In the genomic region with DNA sequence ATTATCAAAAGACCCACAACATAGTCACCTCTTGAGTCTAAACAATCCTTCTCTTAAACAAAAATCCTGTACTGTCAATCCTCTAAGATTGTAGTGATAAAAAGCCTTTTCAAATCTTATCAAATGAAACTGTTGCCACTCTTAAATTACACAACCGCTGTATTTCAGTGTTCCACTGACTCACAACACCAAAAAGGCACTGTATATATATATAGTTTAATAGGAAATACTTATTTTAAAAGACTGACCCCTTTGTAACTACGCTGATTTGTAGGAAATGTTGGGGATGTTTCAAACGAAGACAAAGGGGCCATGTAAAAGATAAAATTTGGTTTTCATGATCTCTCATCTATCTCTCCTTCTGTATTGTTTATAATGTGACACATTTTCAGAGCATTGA, we compare ENCODE assay signal across 31 cellular contexts. TPM values are rescaled to one million over a fixed set of nuclear protein-coding genes. Genes with fewer than 3 reads are reported as not detected.
DNase-seq lines count a peak whose midpoint lies in the region; ATAC-seq and TF ChIP-seq lines count a peak whose summit lies in the region.
"Had no signal": no experiment of that assay in that cellular context is flagged by ENCODE, and none has a peak within 500 bp of the region (broad histone marks: within the 10 kb centered on the region; RNA-seq: fewer than 3 reads in every experiment).

No MANE protein-coding gene starts in this region.

- CTCF ChIA-PET in activated CD8-positive, alpha-beta T cell treated with anti-CD3 and anti-CD28 coated beads for 36 hours (lab: Charles Lee): no interaction called here
- CTCF ChIA-PET in activated CD8-positive, alpha-beta T cell treated with anti-CD3 and anti-CD28 coated beads, Interleukin-2, amount 10 ng/mL, durations not matched to agents 7 days and 5 days (lab: Charles Lee): no interaction called here
- CTCF ChIA-PET in CD4-positive, alpha-beta memory T cell (lab: Charles Lee; ENCODE audit: partially characterized antibody): no interaction called here

- peaks cover 56% of the 10 kb centered on the region for H3K4me1 Mint-ChIP-seq in activated CD8-positive, alpha-beta T cell treated with anti-CD3 and anti-CD28 coated beads for 36 hours (ENCODE audit: low read depth)
- peaks cover 25% of the 10 kb centered on the region for H3K4me1 Mint-ChIP-seq in activated CD8-positive, alpha-beta T cell treated with anti-CD3 and anti-CD28 coated beads, Interleukin-2, amount 10 ng/mL, durations not matched to agents 7 days and 5 days (ENCODE audit: low read depth)
- peaks cover 36 to 63% (median 49%) of the 10 kb centered on the region in 4 donors for H3K4me1 Mint-ChIP-seq in CD4-positive, alpha-beta memory T cell
- H3K4me1 Mint-ChIP-seq in activated T-helper 17 cell treated with anti-CD3 and anti-CD28 coated beads, Interleukin-2, amount 50 U/mL, for 72 hours: peaks cover 23% of the 10 kb centered on the region
- peaks cover 24 to 35% of the 10 kb centered on the region in 2 donors for H3K4me1 Mint-ChIP-seq in natural killer cell treated with Interleukin-12 subunit alpha and Interleukin-12 subunit beta and Interleukin-15 and Interleukin-18, amount 100 ng/mL, for 72 hours (ENCODE audit: low read depth in 2 of 2)

- peaks cover 37% of the 10 kb centered on the region for H3K36me3 ChIP-seq in CD4-positive, alpha-beta memory T cell (ENCODE audit: insufficient read depth, low read length)
- H3K36me3 ChIP-seq: ovary, uterus had no signal

- ATAC-seq in activated CD8-positive, alpha-beta T cell treated with anti-CD3 and anti-CD28 coated beads for 36 hours: no peak
- ATAC-seq in activated CD8-positive, alpha-beta T cell treated with anti-CD3 and anti-CD28 coated beads, Interleukin-2, amount 10 ng/mL, durations not matched to agents 7 days and 5 days: no peak
- ATAC-seq in activated T-helper 17 cell treated with anti-CD3 and anti-CD28 coated beads, Interleukin-2, amount 50 U/mL, for 72 hours (replicated peaks): no peak
- no peak for ATAC-seq in natural killer cell treated with Interleukin-12 subunit alpha and Interleukin-12 subunit beta and Interleukin-15 and Interleukin-18, amount 100 ng/mL, for 72 hours
- no peak for ATAC-seq in HG03520 (IDR thresholded peaks at IDR 0.05; ENCODE audit: unreplicated experiment)
- ATAC-seq: GM12878, left cardiac atrium, PC-3, Right ventricle myocardium inferior, SK-N-SH treated with all-trans-retinoic acid at 6 μM for 48 hours had no signal

- H3K27ac Mint-ChIP-seq in activated CD8-positive, alpha-beta T cell treated with anti-CD3 and anti-CD28 coated beads for 36 hours: peak overlapping the region; percentile 3
- H3K27ac Mint-ChIP-seq in activated CD8-positive, alpha-beta T cell treated with anti-CD3 and anti-CD28 coated beads, Interleukin-2, amount 10 ng/mL, durations not matched to agents 7 days and 5 days: no peak overlapping the region
- peak overlapping the region in 6 of 7 donors; percentile 5 to 70 (median 19) for H3K27ac Mint-ChIP-seq in CD4-positive, alpha-beta memory T cell
- peak overlapping the region; percentile 73 for H3K27ac Mint-ChIP-seq in activated T-helper 17 cell treated with anti-CD3 and anti-CD28 coated beads, Interleukin-2, amount 50 U/mL, for 72 hours
- peak overlapping the region; percentile 24 to 42 for H3K27ac Mint-ChIP-seq in natural killer cell treated with Interleukin-12 subunit alpha and Interleukin-12 subunit beta and Interleukin-15 and Interleukin-18, amount 100 ng/mL, for 72 hours
- H3K27ac Mint-ChIP-seq: T-helper 1 cell treated with Interleukin-12 subunit alpha and Interleukin-12 subunit beta and Interleukin-4 antibody, amounts not matched to agents 30 μg/mL and 1 μg/mL, for 36 hours had no signal

- H3K27me3 ChIP-seq in CD4-positive, alpha-beta memory T cell (ENCODE audit: insufficient read depth, low read length): no peaks in the 10 kb centered on the region
- no peaks in the 10 kb centered on the region for H3K27me3 ChIP-seq in dorsolateral prefrontal cortex
- H3K27me3 ChIP-seq: ovary, right atrium auricular region, spleen, thyroid gland, uterus had no signal

- no peak for TF ChIP-seq CTCF in activated CD8-positive, alpha-beta T cell treated with anti-CD3 and anti-CD28 coated beads for 36 hours (IDR thresholded peaks at IDR 0.05)
- no peak for TF ChIP-seq CTCF in dorsolateral prefrontal cortex (IDR thresholded peaks at IDR 0.05 in 54 of 56, conservative IDR thresholded peaks at IDR 0.05 in 2 of 56; ENCODE audit: low read depth in 1 of 56, partially characterized antibody in 56 of 56)

- H3K4me3 Mint-ChIP-seq in activated CD8-positive, alpha-beta T cell treated with anti-CD3 and anti-CD28 coated beads for 36 hours: no peak overlapping the region
- H3K4me3 Mint-ChIP-seq in activated CD8-positive, alpha-beta T cell treated with anti-CD3 and anti-CD28 coated beads, Interleukin-2, amount 10 ng/mL, durations not matched to agents 7 days and 5 days: no peak overlapping the region
- no peak overlapping the region for H3K4me3 Mint-ChIP-seq in CD4-positive, alpha-beta memory T cell
- peak overlapping the region; percentile 3 for H3K4me3 Mint-ChIP-seq in activated T-helper 17 cell treated with anti-CD3 and anti-CD28 coated beads, Interleukin-2, amount 50 U/mL, for 72 hours
- H3K4me3 Mint-ChIP-seq in natural killer cell treated with Interleukin-12 subunit alpha and Interleukin-12 subunit beta and Interleukin-15 and Interleukin-18, amount 100 ng/mL, for 72 hours: no peak overlapping the region
- H3K4me3 Mint-ChIP-seq: T-helper 1 cell treated with Interleukin-12 subunit alpha and Interleukin-12 subunit beta and Interleukin-4 antibody, amounts not matched to agents 30 μg/mL and 1 μg/mL, for 36 hours had no signal

- H3K36me3 Mint-ChIP-seq in activated CD8-positive, alpha-beta T cell treated with anti-CD3 and anti-CD28 coated beads for 36 hours (ENCODE audit: low read depth): peaks cover 38% of the 10 kb centered on the region
- peaks cover 47% of the 10 kb centered on the region for H3K36me3 Mint-ChIP-seq in activated CD8-positive, alpha-beta T cell treated with anti-CD3 and anti-CD28 coated beads, Interleukin-2, amount 10 ng/mL, durations not matched to agents 7 days and 5 days (ENCODE audit: low read depth)
- H3K36me3 Mint-ChIP-seq in CD4-positive, alpha-beta memory T cell: peaks cover 15 to 28% of the 10 kb centered on the region in 2 donors
- peaks cover 5% of the 10 kb centered on the region for H3K36me3 Mint-ChIP-seq in activated T-helper 17 cell treated with anti-CD3 and anti-CD28 coated beads, Interleukin-2, amount 50 U/mL, for 72 hours (ENCODE audit: low read depth)
- peaks cover 4% of the 10 kb centered on the region for H3K36me3 Mint-ChIP-seq in natural killer cell treated with Interleukin-12 subunit alpha and Interleukin-12 subunit beta and Interleukin-15 and Interleukin-18, amount 100 ng/mL, for 72 hours

- no peak overlapping the region for H3K4me3 ChIP-seq in CD4-positive, alpha-beta memory T cell (ENCODE audit: low read length in 2 of 2)
- H3K4me3 ChIP-seq in dorsolateral prefrontal cortex: peak overlapping the region in 1 of 59 donors; percentile 4
- H3K4me3 ChIP-seq: coronary artery, GM12878, ovary, right atrium auricular region, spleen, thyroid gland, uterus had no signal

- H3K4me1 ChIP-seq in CD4-positive, alpha-beta memory T cell (ENCODE audit: insufficient read depth, low read length): peaks cover 46% of the 10 kb centered on the region

- no peak for DNase-seq in activated CD8-positive, alpha-beta T cell treated with anti-CD3 and anti-CD28 coated beads for 36 hours
- no peak for DNase-seq in activated CD8-positive, alpha-beta T cell treated with anti-CD3 and anti-CD28 coated beads, Interleukin-2, amount 10 ng/mL, durations not matched to agents 7 days and 5 days
- DNase-seq in CD4-positive, alpha-beta memory T cell: no peak
- DNase-seq in natural killer cell treated with Interleukin-12 subunit alpha and Interleukin-12 subunit beta and Interleukin-15 and Interleukin-18, amount 100 ng/mL, for 72 hours (ENCODE audit: low spot score): no peak
- DNase-seq in dorsolateral prefrontal cortex (no peak), CD1c-positive myeloid dendritic cell (ENCODE audit: extremely low spot score) (no peak)
- DNase-seq: activated naive CD4-positive, alpha-beta T cell treated with anti-CD3 and anti-CD28 coated beads, Interleukin-2, amount 50 U/mL, for 16 hours; aorta; effector memory CD4-positive, alpha-beta T cell; hypothalamus; Karpas-422; left cardiac atrium; mammary epithelial cell; NCI-H1930; NCI-H2171 treated with DMSO at 0.1 percent for 48 hours; NCI-H526; ovary; PC-3; spleen; stimulated activated CD4-positive, alpha-beta T cell treated with anti-CD3 and anti-CD28 coated beads, Interleukin-2, amount 100 ng/mL, for 24 hours; thyroid gland; uterus had no signal

- H3K9me3 Mint-ChIP-seq in activated CD8-positive, alpha-beta T cell treated with anti-CD3 and anti-CD28 coated beads for 36 hours: no peaks in the 10 kb centered on the region
- no peaks in the 10 kb centered on the region for H3K9me3 Mint-ChIP-seq in activated CD8-positive, alpha-beta T cell treated with anti-CD3 and anti-CD28 coated beads, Interleukin-2, amount 10 ng/mL, durations not matched to agents 7 days and 5 days (ENCODE audit: insufficient read depth)
- H3K9me3 Mint-ChIP-seq in CD4-positive, alpha-beta memory T cell: no peaks in the 10 kb centered on the region
- no peaks in the 10 kb centered on the region for H3K9me3 Mint-ChIP-seq in activated T-helper 17 cell treated with anti-CD3 and anti-CD28 coated beads, Interleukin-2, amount 50 U/mL, for 72 hours
- no peaks in the 10 kb centered on the region for H3K9me3 Mint-ChIP-seq in natural killer cell treated with Interleukin-12 subunit alpha and Interleukin-12 subunit beta and Interleukin-15 and Interleukin-18, amount 100 ng/mL, for 72 hours
- H3K9me3 Mint-ChIP-seq: T-helper 1 cell treated with Interleukin-12 subunit alpha and Interleukin-12 subunit beta and Interleukin-4 antibody, amounts not matched to agents 30 μg/mL and 1 μg/mL, for 36 hours had no signal

- H3K27ac ChIP-seq in CD4-positive, alpha-beta memory T cell (ENCODE audit: low read depth, low read length): no peak overlapping the region
- H3K27ac ChIP-seq in dorsolateral prefrontal cortex: peak overlapping the region in 9 of 59 donors; percentile 3 to 52 (median 21)
- H3K27ac ChIP-seq: coronary artery, epithelial cell of prostate, ovary, right atrium auricular region, spleen, thyroid gland, uterus had no signal

- POLR2A ChIA-PET in activated CD8-positive, alpha-beta T cell treated with anti-CD3 and anti-CD28 coated beads for 36 hours (lab: Charles Lee): interaction anchor here (1.5 to 2.4 kb wide), 3 partner anchors 8 to 13 kb away, joined by 3 to 11 read pairs (median 3); no protein-coding TSS in a partner anchor
- POLR2A ChIA-PET in activated CD8-positive, alpha-beta T cell treated with anti-CD3 and anti-CD28 coated beads, Interleukin-2, amount 10 ng/mL, durations not matched to agents 7 days and 5 days (lab: Charles Lee): no interaction called here
- POLR2A ChIA-PET in CD4-positive, alpha-beta memory T cell (lab: Charles Lee; ENCODE audit: partially characterized antibody): interaction anchor here (0.6 to 1.4 kb wide), 3 partner anchors 10 to 152 kb away, joined by 3 to 4 read pairs (median 4); no protein-coding TSS in a partner anchor

- no peaks in the 10 kb centered on the region for H3K27me3 Mint-ChIP-seq in activated CD8-positive, alpha-beta T cell treated with anti-CD3 and anti-CD28 coated beads for 36 hours
- no peaks in the 10 kb centered on the region for H3K27me3 Mint-ChIP-seq in activated CD8-positive, alpha-beta T cell treated with anti-CD3 and anti-CD28 coated beads, Interleukin-2, amount 10 ng/mL, durations not matched to agents 7 days and 5 days (ENCODE audit: low read depth)
- no peaks in the 10 kb centered on the region for H3K27me3 Mint-ChIP-seq in CD4-positive, alpha-beta memory T cell
- no peaks in the 10 kb centered on the region for H3K27me3 Mint-ChIP-seq in activated T-helper 17 cell treated with anti-CD3 and anti-CD28 coated beads, Interleukin-2, amount 50 U/mL, for 72 hours
- no peaks in the 10 kb centered on the region for H3K27me3 Mint-ChIP-seq in natural killer cell treated with Interleukin-12 subunit alpha and Interleukin-12 subunit beta and Interleukin-15 and Interleukin-18, amount 100 ng/mL, for 72 hours

- intact Hi-C loops in activated CD8-positive, alpha-beta T cell treated with anti-CD3 and anti-CD28 coated beads for 36 hours (cut with micrococcal nuclease): no loop called here
- intact Hi-C loops in CD4-positive, alpha-beta memory T cell (cut with micrococcal nuclease): no loop called here
- intact Hi-C loops in dorsolateral prefrontal cortex (cut with DNase I): no loop called here

- H3K9me3 ChIP-seq in CD4-positive, alpha-beta memory T cell (ENCODE audit: control insufficient read depth in 1 of 2, low read length in 2 of 2): no peaks in the 10 kb centered on the region
- H3K9me3 ChIP-seq: ovary, right atrium auricular region, spleen, thyroid gland, uterus had no signal

RNA-seq across cellular contexts. Expression of a gene that starts 14.1 kb away (rescaled TPM):
- total RNA-seq in activated CD8-positive, alpha-beta T cell treated with anti-CD3 and anti-CD28 coated beads for 36 hours: 100 to 1,000 TPM; 308 to 324 TPM
- total RNA-seq in activated CD8-positive, alpha-beta T cell treated with anti-CD3 and anti-CD28 coated beads, Interleukin-2, amount 10 ng/mL, durations not matched to agents 7 days and 5 days: 100 to 1,000 TPM; 271 to 272 TPM
- 100 to 1,000 TPM; 316 to 353 TPM for total RNA-seq in CD4-positive, alpha-beta memory T cell
- 100 to 1,000 TPM; 305 to 343 TPM for polyA plus RNA-seq in CD4-positive, alpha-beta memory T cell
- total RNA-seq in activated T-helper 17 cell treated with anti-CD3 and anti-CD28 coated beads, Interleukin-2, amount 50 U/mL, for 72 hours: 100 to 1,000 TPM; 269 to 280 TPM
- 100 to 1,000 TPM; 266 to 324 TPM for total RNA-seq in natural killer cell treated with Interleukin-12 subunit alpha and Interleukin-12 subunit beta and Interleukin-15 and Interleukin-18, amount 100 ng/mL, for 72 hours
- 100 to 1,000 TPM in 116 of 120 experiments, 10 to 100 TPM in 4; 65.9 to 194 (median 135) TPM for total RNA-seq in dorsolateral prefrontal cortex

RNA-seq across cellular contexts. Expression of a gene that starts 14.1 kb away (rescaled TPM):
- total RNA-seq in activated CD8-positive, alpha-beta T cell treated with anti-CD3 and anti-CD28 coated beads for 36 hours: 100 to 1,000 TPM; 111 to 114 TPM
- 100 to 1,000 TPM; 112 to 119 TPM for total RNA-seq in activated CD8-positive, alpha-beta T cell treated with anti-CD3 and anti-CD28 coated beads, Interleukin-2, amount 10 ng/mL, durations not matched to agents 7 days and 5 days
- total RNA-seq in CD4-positive, alpha-beta memory T cell: 100 to 1,000 TPM; 129 to 138 TPM
- polyA plus RNA-seq in CD4-positive, alpha-beta memory T cell: 10 to 100 TPM; 29.9 to 52.8 TPM
- total RNA-seq in activated T-helper 17 cell treated with anti-CD3 and anti-CD28 coated beads, Interleukin-2, amount 50 U/mL, for 72 hours: 100 to 1,000 TPM; 106 to 116 TPM
- total RNA-seq in natural killer cell treated with Interleukin-12 subunit alpha and Interleukin-12 subunit beta and Interleukin-15 and Interleukin-18, amount 100 ng/mL, for 72 hours: 100 to 1,000 TPM; 125 to 143 TPM
- 10 to 100 TPM; 48.7 to 99.3 (median 72.3) TPM for total RNA-seq in dorsolateral prefrontal cortex

RNA-seq across cellular contexts. Expression of a gene that starts 35.0 kb away (rescaled TPM):
- 10 to 100 TPM; 11.5 to 11.8 TPM for total RNA-seq in activated CD8-positive, alpha-beta T cell treated with anti-CD3 and anti-CD28 coated beads for 36 hours
- total RNA-seq in activated CD8-positive, alpha-beta T cell treated with anti-CD3 and anti-CD28 coated beads, Interleukin-2, amount 10 ng/mL, durations not matched to agents 7 days and 5 days: 1 to 10 TPM; 2.6 to 5.0 TPM
- 1 to 10 TPM in 1 of 2 experiments, under 1 TPM in 1; 0.47 to 1.3 TPM for total RNA-seq in CD4-positive, alpha-beta memory T cell
- under 1 TPM; 0.69 to 0.79 TPM for polyA plus RNA-seq in CD4-positive, alpha-beta memory T cell
- total RNA-seq in activated T-helper 17 cell treated with anti-CD3 and anti-CD28 coated beads, Interleukin-2, amount 50 U/mL, for 72 hours: 10 to 100 TPM in 1 of 2 donors, 1 to 10 TPM in 1; 7.2 to 52.4 TPM
- 1 to 10 TPM; 5.9 to 6.3 TPM for total RNA-seq in natural killer cell treated with Interleukin-12 subunit alpha and Interleukin-12 subunit beta and Interleukin-15 and Interleukin-18, amount 100 ng/mL, for 72 hours
- 10 to 100 TPM in 5 of 120 experiments, 1 to 10 TPM in 115; 1.9 to 13.5 (median 5.4) TPM for total RNA-seq in dorsolateral prefrontal cortex

RNA-seq across cellular contexts. Expression of a gene that starts 48.5 kb away (rescaled TPM):
- total RNA-seq in activated CD8-positive, alpha-beta T cell treated with anti-CD3 and anti-CD28 coated beads for 36 hours: 10 to 100 TPM; 39.7 to 40.8 TPM
- total RNA-seq in activated CD8-positive, alpha-beta T cell treated with anti-CD3 and anti-CD28 coated beads, Interleukin-2, amount 10 ng/mL, durations not matched to agents 7 days and 5 days: 10 to 100 TPM; 32.7 to 34.7 TPM
- 10 to 100 TPM; 30.3 to 33.6 TPM for total RNA-seq in CD4-positive, alpha-beta memory T cell
- polyA plus RNA-seq in CD4-positive, alpha-beta memory T cell: 10 to 100 TPM in 1 of 2 donors, 1 to 10 TPM in 1; 6.3 to 28.3 TPM
- 10 to 100 TPM; 41.1 to 49.2 TPM for total RNA-seq in activated T-helper 17 cell treated with anti-CD3 and anti-CD28 coated beads, Interleukin-2, amount 50 U/mL, for 72 hours
- 10 to 100 TPM; 27.0 to 37.4 TPM for total RNA-seq in natural killer cell treated with Interleukin-12 subunit alpha and Interleukin-12 subunit beta and Interleukin-15 and Interleukin-18, amount 100 ng/mL, for 72 hours
- 10 to 100 TPM; 39.8 to 78.0 (median 57.4) TPM for total RNA-seq in dorsolateral prefrontal cortex

RNA-seq across cellular contexts. Expression of a gene that starts 48.6 kb away (rescaled TPM):
- total RNA-seq in activated CD8-positive, alpha-beta T cell treated with anti-CD3 and anti-CD28 coated beads for 36 hours: 100 to 1,000 TPM; 146 to 148 TPM
- total RNA-seq in activated CD8-positive, alpha-beta T cell treated with anti-CD3 and anti-CD28 coated beads, Interleukin-2, amount 10 ng/mL, durations not matched to agents 7 days and 5 days: 100 to 1,000 TPM; 134 to 143 TPM
- 10 to 100 TPM; 38.4 to 43.8 TPM for total RNA-seq in CD4-positive, alpha-beta memory T cell
- polyA plus RNA-seq in CD4-positive, alpha-beta memory T cell: 100 to 1,000 TPM; 273 to 335 TPM
- 100 to 1,000 TPM in 1 of 2 donors, 10 to 100 TPM in 1; 93.0 to 134 TPM for total RNA-seq in activated T-helper 17 cell treated with anti-CD3 and anti-CD28 coated beads, Interleukin-2, amount 50 U/mL, for 72 hours
- total RNA-seq in natural killer cell treated with Interleukin-12 subunit alpha and Interleukin-12 subunit beta and Interleukin-15 and Interleukin-18, amount 100 ng/mL, for 72 hours: 100 to 1,000 TPM in 1 of 2 donors, 10 to 100 TPM in 1; 71.0 to 101 TPM
- total RNA-seq in dorsolateral prefrontal cortex: 10 to 100 TPM; 28.9 to 82.8 (median 51.8) TPM
